8 cellular contexts compared by ENCODE assay signal in genomic region chr2:99066602-99067001, GRCh38.
DNase-seq lines count a peak whose midpoint lies in the region; ATAC-seq and TF ChIP-seq lines count a peak whose summit lies in the region.

No MANE protein-coding gene starts in this region.

- no peak overlapping the region for H3K27ac Mint-ChIP-seq in glutamatergic neuron (ENCODE audit: unreplicated experiment)

- no peaks in the 10 kb centered on the region for H3K9me3 Mint-ChIP-seq in glutamatergic neuron (ENCODE audit: unreplicated experiment)

- H3K4me1 Mint-ChIP-seq in glutamatergic neuron (ENCODE audit: low read depth, unreplicated experiment): peaks cover 4% of the 10 kb centered on the region

- ATAC-seq in GM18868 (IDR thresholded peaks at IDR 0.05; ENCODE audit: unreplicated experiment) (peak; percentile 94), HG02973 (IDR thresholded peaks at IDR 0.05; ENCODE audit: unreplicated experiment) (peak; percentile 93)

- in situ Hi-C loops in Caki2 (cut with HindIII; ENCODE audit: low pct_unique_long_range_greater_than_20kb, low sequenced_read_pairs): loop anchor here (25.0 kb wide), 1 partner anchor 454 kb away; the partner anchor contains the start of genes COA5 and UNC50

- H3K36me3 Mint-ChIP-seq in glutamatergic neuron (ENCODE audit: unreplicated experiment): no peaks in the 10 kb centered on the region

- no peaks in the 10 kb centered on the region for H3K27me3 Mint-ChIP-seq in glutamatergic neuron (ENCODE audit: unreplicated experiment)

- TF ChIP-seq CTCF in glutamatergic neuron (IDR thresholded peaks at IDR 0.05; ENCODE audit: partially characterized antibody, unreplicated experiment): no peak

- no peak overlapping the region for H3K4me3 Mint-ChIP-seq in glutamatergic neuron (ENCODE audit: unreplicated experiment)

- DNase-seq in Caki2 (ENCODE audit: low read depth): peak; percentile 51
- peak; percentile 43 for DNase-seq in NCI-H2029 (lab: John Stamatoyannopoulos, UW)
- DNase-seq in activated CD4-positive, alpha-beta T cell treated with anti-CD3 and anti-CD28 coated beads, Interleukin-2, amount 50 U/mL, for 48 hours: peak; percentile 22 to 32
- DNase-seq in glutamatergic neuron: peak; percentile 25
- DNase-seq in smooth muscle cell of the brain vasculature (ENCODE audit: low read depth, low spot score): peak; percentile 21
- DNase-seq in NCI-H187 treated with DMSO at 0.1 percent for 48 hours (lab: John Stamatoyannopoulos, UW): no peak
